In the genomic region with DNA sequence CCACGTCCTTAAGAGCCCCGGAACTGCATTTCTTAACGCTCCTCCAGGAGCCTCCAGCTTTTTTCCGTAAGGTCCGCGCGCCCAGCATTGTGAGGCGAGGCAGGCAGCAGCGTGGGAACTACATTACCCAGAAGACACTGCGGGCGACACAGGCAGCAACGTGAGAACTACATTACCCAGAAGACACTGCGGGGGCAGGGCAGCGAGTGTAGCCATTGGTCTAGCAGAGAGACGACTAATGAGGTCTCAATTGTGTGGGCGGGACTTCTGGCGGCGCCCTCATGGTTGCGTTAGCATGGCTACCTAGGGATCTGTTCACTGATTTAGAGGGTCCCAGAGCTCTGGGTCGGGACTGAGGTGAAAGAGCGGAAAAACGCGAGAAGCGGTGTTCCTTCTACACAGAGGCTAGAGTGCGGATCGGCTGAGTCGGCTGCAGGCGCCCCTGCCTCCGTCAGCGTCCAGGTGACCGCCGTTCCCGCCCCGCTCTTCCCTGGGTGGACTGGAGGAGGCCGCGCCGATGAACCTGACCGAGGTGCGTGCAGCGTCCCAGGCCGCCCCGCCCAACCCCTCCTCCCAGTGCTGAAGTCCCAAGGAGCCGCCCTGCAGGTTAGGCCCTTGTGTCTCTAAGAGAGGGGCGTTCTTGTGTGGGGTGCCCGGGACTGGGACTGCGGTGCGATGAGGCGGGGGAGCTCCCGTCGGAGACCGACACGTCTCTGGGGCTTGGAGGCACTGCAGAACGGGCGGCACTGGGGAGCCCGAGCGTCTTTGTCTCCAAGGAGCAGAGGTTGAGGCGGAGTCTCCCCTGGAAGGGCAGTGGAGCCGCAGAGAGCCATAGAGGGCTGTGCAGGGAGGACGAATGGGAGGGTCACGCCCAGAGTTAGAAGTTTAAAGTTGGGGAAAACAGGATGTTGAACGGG, we compare ENCODE assay signal across 8 cellular contexts. TPM values are rescaled to one million over a fixed set of nuclear protein-coding genes. Genes with fewer than 3 reads are reported as not detected.
A peak's percentile ranks its signal among the peaks of the same experiment; 100 is the strongest.
DNase-seq lines count a peak whose midpoint lies in the region; ATAC-seq and TF ChIP-seq lines count a peak whose summit lies in the region.

A gene (plus strand): TSS at position 264 of the 917 bp plus-strand sequence. CDS start 254 bp downstream, at position 518.

- H3K36me3 Mint-ChIP-seq in activated CD8-positive, alpha-beta T cell treated with anti-CD3 and anti-CD28 coated beads, Interleukin-2, amount 10 ng/mL, durations not matched to agents 7 days and 5 days (ENCODE audit: low read depth): peaks cover 58% of the 10 kb centered on the region

- H3K27ac Mint-ChIP-seq in activated CD8-positive, alpha-beta T cell treated with anti-CD3 and anti-CD28 coated beads, Interleukin-2, amount 10 ng/mL, durations not matched to agents 7 days and 5 days: peak within 1 kb of the TSS; percentile 94

- peaks cover 19% of the 10 kb centered on the region for H3K4me1 ChIP-seq in lower lobe of right lung

- peak within 1 kb of the TSS; percentile 94 for H3K4me3 Mint-ChIP-seq in activated CD8-positive, alpha-beta T cell treated with anti-CD3 and anti-CD28 coated beads, Interleukin-2, amount 10 ng/mL, durations not matched to agents 7 days and 5 days

- H3K27me3 ChIP-seq in lower lobe of right lung (ENCODE audit: low read depth): no peaks in the 10 kb centered on the region

- intact Hi-C loops in lower lobe of right lung (cut with DNase I): no loop called here

- DNase-seq in CMK (ENCODE audit: low read depth) (peak; percentile 99), GM20000 (ENCODE audit: low spot score) (peak; percentile 95), HS-5 (ENCODE audit: low read depth) (peak; percentile 86), NK-92 (lab: John Stamatoyannopoulos, UW; ENCODE audit: unreplicated experiment) (peak; percentile 82), lower lobe of right lung (peak; percentile 98)
- peak; percentile 99 for DNase-seq in activated CD8-positive, alpha-beta T cell treated with anti-CD3 and anti-CD28 coated beads, Interleukin-2, amount 10 ng/mL, durations not matched to agents 7 days and 5 days
- DNase-seq in effector CD4-positive, alpha-beta T cell: peak; percentile 99
- DNase-seq in stimulated activated CD4-positive, alpha-beta T cell treated with anti-CD3 and anti-CD28 coated beads, TNF-alpha, amount 100 ng/mL, for 1 hour (ENCODE audit: low read depth in 3 of 3, low spot score in 1 of 3): peak; percentile 86 to 96 (median 89)

- H3K4me1 Mint-ChIP-seq in activated CD8-positive, alpha-beta T cell treated with anti-CD3 and anti-CD28 coated beads, Interleukin-2, amount 10 ng/mL, durations not matched to agents 7 days and 5 days (ENCODE audit: low read depth): peaks cover 23% of the 10 kb centered on the region

- peak within 1 kb of the TSS; percentile 97 for H3K4me3 ChIP-seq in lower lobe of right lung

- TF ChIP-seq CTCF in GM20000 (IDR thresholded peaks at IDR 0.05; ENCODE audit: extremely low read depth, missing control alignments) (no peak), lower lobe of right lung (IDR thresholded peaks at IDR 0.05) (no peak)

- H3K27ac ChIP-seq in lower lobe of right lung: peak within 1 kb of the TSS; percentile 78

- H3K36me3 ChIP-seq in lower lobe of right lung: no peaks in the 10 kb centered on the region

- peaks cover 33% of the 10 kb centered on the region for H3K9me3 Mint-ChIP-seq in activated CD8-positive, alpha-beta T cell treated with anti-CD3 and anti-CD28 coated beads, Interleukin-2, amount 10 ng/mL, durations not matched to agents 7 days and 5 days (ENCODE audit: insufficient read depth)

- CTCF ChIA-PET in activated CD8-positive, alpha-beta T cell treated with anti-CD3 and anti-CD28 coated beads, Interleukin-2, amount 10 ng/mL, durations not matched to agents 7 days and 5 days (lab: Charles Lee): no interaction called here

- POLR2A ChIA-PET in activated CD8-positive, alpha-beta T cell treated with anti-CD3 and anti-CD28 coated beads, Interleukin-2, amount 10 ng/mL, durations not matched to agents 7 days and 5 days (lab: Charles Lee): interaction anchor here (0.6 to 1.5 kb wide), 8 partner anchors 24 to 658 kb away, joined by 3 to 4 read pairs (median 4); a partner anchor contains a TSS

- peak; percentile 99 for ATAC-seq in activated CD8-positive, alpha-beta T cell treated with anti-CD3 and anti-CD28 coated beads, Interleukin-2, amount 10 ng/mL, durations not matched to agents 7 days and 5 days
- peak; percentile 100 for ATAC-seq in lower lobe of right lung

- no peaks in the 10 kb centered on the region for H3K27me3 Mint-ChIP-seq in activated CD8-positive, alpha-beta T cell treated with anti-CD3 and anti-CD28 coated beads, Interleukin-2, amount 10 ng/mL, durations not matched to agents 7 days and 5 days (ENCODE audit: low read depth)

- peaks cover 19% of the 10 kb centered on the region for H3K9me3 ChIP-seq in lower lobe of right lung

RNA-seq across cellular contexts. Expression of the gene that starts here (rescaled TPM):
- total RNA-seq in activated CD8-positive, alpha-beta T cell treated with anti-CD3 and anti-CD28 coated beads, Interleukin-2, amount 10 ng/mL, durations not matched to agents 7 days and 5 days: 10 to 100 TPM; 13.7 to 19.6 TPM
- 6.7 TPM for total RNA-seq in lower lobe of right lung

Comparison
In these comparisons a context has a peak if more than half of its experiments do, and no peak if none do; other contexts are left out.
1. Peak in every context shown above with its lines: DNase-seq, ATAC-seq, H3K4me3 ChIP-seq and H3K27ac ChIP-seq.